Comparison of ENCODE assay signal across 9 cellular contexts in genomic region chr12:89073027-89073398, GRCh38.
DNase-seq lines count a peak whose midpoint lies in the region.
"Had no signal": no experiment of that assay in that cellular context is flagged by ENCODE, and none has a peak within 500 bp of the region (broad histone marks: within the 10 kb centered on the region; RNA-seq: fewer than 3 reads in every experiment).

No MANE protein-coding gene starts in this region.

- H3K79me1 ChIP-seq in mesenchymal stem cell (replicated peaks; ENCODE audit: low read length, poor library complexity, severe bottlenecking) = no peaks in the 10 kb centered on the region

- H4K91ac ChIP-seq in mesenchymal stem cell (ENCODE audit: low read length) = no peak overlapping the region

- H3K4ac ChIP-seq in mesenchymal stem cell (ENCODE audit: low read depth in 1 of 2, low read length in 2 of 2) = no peak overlapping the region

- no peak overlapping the region for H3K4me3 ChIP-seq in HUES64 (ENCODE audit: low read length)
- H3K4me3 ChIP-seq in mesenchymal stem cell (ENCODE audit: insufficient read depth in 1 of 2, low read depth in 1 of 2, low read length in 2 of 2) = no peak overlapping the region

- H3K4me2 ChIP-seq in mesenchymal stem cell (ENCODE audit: low read length, poor library complexity, severe bottlenecking) = no peak overlapping the region

- H2AFZ ChIP-seq in mesenchymal stem cell (ENCODE audit: low read depth, low read length) = no peak overlapping the region

- DNase-seq in DMS153 treated with DMSO at 0.1 percent for 48 hours (lab: John Stamatoyannopoulos, UW; ENCODE audit: unreplicated experiment) = peak; percentile 45
- DNase-seq in astrocyte of the hippocampus (ENCODE audit: low read depth, low spot score) = peak; percentile 56
- peak; percentile 39 for DNase-seq in mesenchymal stem cell
- DNase-seq in NAMALWA (ENCODE audit: low spot score) = no peak
- DNase-seq in HuH-7 (ENCODE audit: low spot score) = no peak
- no peak for DNase-seq in germinal center (ENCODE audit: low spot score)
- DNase-seq in NCI-H1930 (lab: John Stamatoyannopoulos, UW) = no peak
- DNase-seq: naive B cell had no signal

- H3K4me1 ChIP-seq in HUES64 (ENCODE audit: insufficient read depth, low read length) = peaks cover 23% of the 10 kb centered on the region
- no peaks in the 10 kb centered on the region for H3K4me1 ChIP-seq in mesenchymal stem cell (ENCODE audit: control insufficient read depth, insufficient read depth, low read depth, low read length)

- no peak overlapping the region for H3K9ac ChIP-seq in HUES64 (ENCODE audit: low read depth, low read length)
- peak overlapping the region; percentile 78 for H3K9ac ChIP-seq in mesenchymal stem cell (ENCODE audit: low read length)

- H3K9me3 ChIP-seq in HUES64 (ENCODE audit: insufficient read depth, low read depth, low read length) = no peaks in the 10 kb centered on the region
- H3K9me3 ChIP-seq in mesenchymal stem cell (ENCODE audit: control insufficient read depth, low read length) = no peaks in the 10 kb centered on the region

- no peak overlapping the region for H4K8ac ChIP-seq in mesenchymal stem cell (ENCODE audit: low read length)

- H3K36me3 ChIP-seq in HUES64 (ENCODE audit: insufficient read depth, low read length) (no peaks in the 10 kb centered on the region), mesenchymal stem cell (ENCODE audit: control insufficient read depth in 1 of 2, insufficient read depth in 2 of 2, low read depth in 1 of 2, low read length in 2 of 2) (no peaks in the 10 kb centered on the region)

- H2AK5ac ChIP-seq in mesenchymal stem cell (ENCODE audit: low read length, severe bottlenecking) = no peak overlapping the region

- H2BK5ac ChIP-seq in mesenchymal stem cell (ENCODE audit: low read depth, low read length, poor library complexity, severe bottlenecking) = no peak overlapping the region

- H2BK12ac ChIP-seq in mesenchymal stem cell (ENCODE audit: low read length in 2 of 2) = no peak overlapping the region

- no peak overlapping the region for H3K14ac ChIP-seq in mesenchymal stem cell (ENCODE audit: low read length in 2 of 2)

- no peak overlapping the region for H3K18ac ChIP-seq in mesenchymal stem cell (ENCODE audit: low read depth in 1 of 2, low read length in 2 of 2)

- H2BK15ac ChIP-seq in mesenchymal stem cell (ENCODE audit: low read depth, poor library complexity, severe bottlenecking) = no peak overlapping the region

- 94% methylated on average over 1 of the region's 1 CpG for WGBS in HUES64
- 91% methylated on average over 1 of the region's 1 CpG for WGBS in mesenchymal stem cell

- no peak overlapping the region for H3K23ac ChIP-seq in mesenchymal stem cell (ENCODE audit: low read length in 2 of 2)

- peak overlapping the region; percentile 34; the same call in 1 of the 2 replicates for H3K27ac ChIP-seq in HUES64 (ENCODE audit: low read depth, low read length)
- peak overlapping the region; percentile 54 for H3K27ac ChIP-seq in mesenchymal stem cell (ENCODE audit: low read length, poor library complexity, severe bottlenecking)

- H3K27me3 ChIP-seq in HUES64 (ENCODE audit: insufficient read depth, low read length) = no peaks in the 10 kb centered on the region
- H3K27me3 ChIP-seq in mesenchymal stem cell (ENCODE audit: control insufficient read depth in 1 of 2, insufficient read depth in 1 of 2, low read length in 2 of 2) = no peaks in the 10 kb centered on the region

- no peak overlapping the region for H2BK120ac ChIP-seq in mesenchymal stem cell (ENCODE audit: low read depth, low read length)

Comparison
In these comparisons a context has a peak if more than half of its experiments do, and no peak if none do; other contexts are left out.
1. DNase-seq: peak in DMS153 treated with DMSO at 0.1 percent for 48 hours (single experiment), astrocyte of the hippocampus (single experiment) and mesenchymal stem cell (single experiment); none in NAMALWA (single experiment), HuH-7 (single experiment), germinal center (single experiment) and NCI-H1930 (0 of 2).